38 cellular contexts compared by ENCODE assay signal in genomic region chr6:151835396-151835795, GRCh38. TPM values are rescaled to one million over a fixed set of nuclear protein-coding genes. Genes with fewer than 3 reads are reported as not detected.
"Had no signal": no experiment of that assay in that cellular context is flagged by ENCODE, and none has a peak within 500 bp of the region (broad histone marks: within the 10 kb centered on the region; RNA-seq: fewer than 3 reads in every experiment).

No MANE protein-coding gene starts in this region.

- H3K36me3 ChIP-seq: ascending aorta, cardiac muscle cell had no signal

- H3K27me3 ChIP-seq: ascending aorta, cardiac muscle cell had no signal

- H3K9me3 ChIP-seq: ascending aorta had no signal

- H3K27ac Mint-ChIP-seq: activated B cell treated with CpG ODN at 0.5 μM for 24 hours; activated CD4-positive, alpha-beta memory T cell treated with anti-CD3 and anti-CD28 coated beads for 36 hours; activated CD4-positive, alpha-beta T cell treated with anti-CD3 and anti-CD28 coated beads, Interleukin-2, amount 10 ng/mL, durations not matched to agents 7 days and 5 days; activated CD8-positive, alpha-beta T cell treated with anti-CD3 and anti-CD28 coated beads for 36 hours; activated naive CD4-positive, alpha-beta T cell treated with anti-CD3 and anti-CD28 coated beads for 36 hours; activated naive CD4-positive, alpha-beta T cell treated with anti-CD3 and anti-CD28 coated beads, Interleukin-2, amount 50 U/mL, for 24 hours; activated naive CD8-positive, alpha-beta T cell; activated naive CD8-positive, alpha-beta T cell treated with anti-CD3 and anti-CD28 coated beads, Interleukin-2, amount 10 ng/mL, durations not matched to agents 7 days and 5 days; activated naive CD8-positive, alpha-beta T cell treated with anti-CD3 and anti-CD28 coated beads, Interleukin-2, amount 50 U/mL, for 24 hours; activated T-cell treated with anti-CD3 and anti-CD28 coated beads, Interleukin-2, amount 50 U/mL, for 72 hours; activated T-helper 1 cell treated with anti-CD3 and anti-CD28 coated beads, Interleukin-12 subunit alpha, Interleukin-12 subunit beta, Interleukin-2, Interleukin-4 antibody, amounts not matched to agents 30 ng/mL and 10 ng/mL and 1 ng/mL, durations not matched to agents 14 hours and 24 hours and 36 hours; activated T-helper 17 cell treated with anti-CD3 and anti-CD28 coated beads, Interleukin-2, amount 50 U/mL, for 72 hours; brain; T-helper 1 cell treated with Interleukin-12 subunit alpha and Interleukin-12 subunit beta and Interleukin-4 antibody, amounts not matched to agents 30 μg/mL and 1 μg/mL, for 36 hours; T-helper 2 cell treated with Interferon-gamma antibody and Interleukin-4, amounts not matched to agents 5 μg/mL and 100 μg/mL, for 36 hours had no signal

- H3K4me3 ChIP-seq: ascending aorta, cardiac muscle cell had no signal

- H3K27ac ChIP-seq: ascending aorta, cardiac muscle cell, VCaP had no signal

- H3K36me3 Mint-ChIP-seq: activated CD4-positive, alpha-beta memory T cell treated with anti-CD3 and anti-CD28 coated beads for 36 hours; activated naive CD8-positive, alpha-beta T cell; activated naive CD8-positive, alpha-beta T cell treated with anti-CD3 and anti-CD28 coated beads, Interleukin-2, amount 10 ng/mL, durations not matched to agents 7 days and 5 days; brain had no signal

- ATAC-seq: activated CD8-positive, alpha-beta T cell treated with anti-CD3 and anti-CD28 coated beads for 36 hours; activated naive CD8-positive, alpha-beta T cell treated with anti-CD3 and anti-CD28 coated beads, Interleukin-2, amount 50 U/mL, for 24 hours; activated T-cell treated with anti-CD3 and anti-CD28 coated beads, Interleukin-2, amount 50 U/mL, for 4 hours; activated T-helper 17 cell treated with anti-CD3 and anti-CD28 coated beads, Interleukin-2, amount 50 U/mL, for 72 hours had no signal

- DNase-seq: activated B cell treated with CpG ODN at 0.5 μM for 24 hours; activated CD4-positive, alpha-beta memory T cell treated with anti-CD3 and anti-CD28 coated beads for 36 hours; activated CD4-positive, alpha-beta T cell treated with anti-CD3 and anti-CD28 coated beads for 48 hours; activated CD4-positive, alpha-beta T cell treated with anti-CD3 and anti-CD28 coated beads, Interleukin-2, amount 10 ng/mL, durations not matched to agents 7 days and 5 days; activated CD4-positive, CD25-positive, alpha-beta regulatory T cell treated with anti-CD3 and anti-CD28 coated beads, Interleukin-2, amount 50 U/mL, for 72 hours; activated CD8-positive, alpha-beta memory T cell treated with anti-CD3 and anti-CD28 coated beads, Interleukin-2, amount 50 U/mL, for 4 hours; activated CD8-positive, alpha-beta T cell treated with anti-CD3 and anti-CD28 coated beads for 36 hours; activated effector memory CD4-positive, alpha-beta T cell treated with anti-CD3 and anti-CD28 coated beads, Interleukin-2, amount 50 U/mL, for 16 hours; activated gamma-delta T cell treated with Interleukin-2 at 50 U/mL for 16 hours; activated naive CD4-positive, alpha-beta T cell; activated naive CD4-positive, alpha-beta T cell treated with anti-CD3 and anti-CD28 coated beads for 36 hours; activated naive CD8-positive, alpha-beta T cell treated with anti-CD3 and anti-CD28 coated beads, Interleukin-2, amount 10 ng/mL, durations not matched to agents 7 days and 5 days; activated naive CD8-positive, alpha-beta T cell treated with anti-CD3 and anti-CD28 coated beads, Interleukin-2, amount 50 U/mL, for 24 hours; activated T-cell treated with anti-CD3 and anti-CD28 coated beads for 4 hours; activated T-cell treated with anti-CD3 and anti-CD28 coated beads, Interleukin-2, amount 50 U/mL, for 1 hour; activated T-cell treated with anti-CD3 and anti-CD28 coated beads, Interleukin-2, amount 50 U/mL, for 4 hours; activated T-cell treated with anti-CD3 and anti-CD28 coated beads, Interleukin-2, amount 50 U/mL, for 72 hours; amygdala; anterior cingulate cortex; cerebellar nuclear complex; SW 1271; T-helper 1 cell; T-helper 2 cell; T-helper 9 cell had no signal

- H3K9me3 Mint-ChIP-seq: activated B cell treated with CpG ODN at 0.5 μM for 24 hours; activated CD4-positive, alpha-beta memory T cell treated with anti-CD3 and anti-CD28 coated beads for 36 hours; activated CD4-positive, alpha-beta T cell treated with anti-CD3 and anti-CD28 coated beads, Interleukin-2, amount 10 ng/mL, durations not matched to agents 7 days and 5 days; activated CD8-positive, alpha-beta T cell treated with anti-CD3 and anti-CD28 coated beads for 36 hours; activated naive CD4-positive, alpha-beta T cell treated with anti-CD3 and anti-CD28 coated beads for 36 hours; activated naive CD4-positive, alpha-beta T cell treated with anti-CD3 and anti-CD28 coated beads, Interleukin-2, amount 50 U/mL, for 24 hours; activated naive CD8-positive, alpha-beta T cell treated with anti-CD3 and anti-CD28 coated beads, Interleukin-2, amount 10 ng/mL, durations not matched to agents 7 days and 5 days; activated naive CD8-positive, alpha-beta T cell treated with anti-CD3 and anti-CD28 coated beads, Interleukin-2, amount 50 U/mL, for 24 hours; activated T-cell treated with anti-CD3 and anti-CD28 coated beads, Interleukin-2, amount 50 U/mL, for 4 hours; activated T-cell treated with anti-CD3 and anti-CD28 coated beads, Interleukin-2, amount 50 U/mL, for 72 hours; activated T-helper 1 cell treated with anti-CD3 and anti-CD28 coated beads, Interleukin-12 subunit alpha, Interleukin-12 subunit beta, Interleukin-2, Interleukin-4 antibody, amounts not matched to agents 30 ng/mL and 10 ng/mL and 1 ng/mL, durations not matched to agents 14 hours and 24 hours and 36 hours; activated T-helper 17 cell treated with anti-CD3 and anti-CD28 coated beads, Interleukin-2, amount 50 U/mL, for 72 hours; brain; central memory CD8-positive, alpha-beta T cell; T-helper 1 cell treated with Interleukin-12 subunit alpha and Interleukin-12 subunit beta and Interleukin-4 antibody, amounts not matched to agents 30 μg/mL and 1 μg/mL, for 36 hours; T-helper 2 cell treated with Interferon-gamma antibody and Interleukin-4, amounts not matched to agents 5 μg/mL and 100 μg/mL, for 36 hours had no signal

- H3K4me1 ChIP-seq: ascending aorta had no signal

- H3K27me3 Mint-ChIP-seq: activated B cell treated with CpG ODN at 0.5 μM for 24 hours; activated CD4-positive, alpha-beta T cell treated with anti-CD3 and anti-CD28 coated beads, Interleukin-2, amount 10 ng/mL, durations not matched to agents 7 days and 5 days; activated naive CD4-positive, alpha-beta T cell treated with anti-CD3 and anti-CD28 coated beads, Interleukin-2, amount 50 U/mL, for 24 hours; activated naive CD8-positive, alpha-beta T cell treated with anti-CD3 and anti-CD28 coated beads, Interleukin-2, amount 10 ng/mL, durations not matched to agents 7 days and 5 days; activated naive CD8-positive, alpha-beta T cell treated with anti-CD3 and anti-CD28 coated beads, Interleukin-2, amount 50 U/mL, for 24 hours had no signal

- H3K4me1 Mint-ChIP-seq: activated B cell treated with CpG ODN at 0.5 μM for 24 hours; activated CD4-positive, alpha-beta T cell treated with anti-CD3 and anti-CD28 coated beads, Interleukin-2, amount 10 ng/mL, durations not matched to agents 7 days and 5 days; activated naive CD4-positive, alpha-beta T cell treated with anti-CD3 and anti-CD28 coated beads, Interleukin-2, amount 50 U/mL, for 24 hours; activated naive CD8-positive, alpha-beta T cell treated with anti-CD3 and anti-CD28 coated beads, Interleukin-2, amount 10 ng/mL, durations not matched to agents 7 days and 5 days; activated naive CD8-positive, alpha-beta T cell treated with anti-CD3 and anti-CD28 coated beads, Interleukin-2, amount 50 U/mL, for 24 hours; activated T-helper 17 cell treated with anti-CD3 and anti-CD28 coated beads, Interleukin-2, amount 50 U/mL, for 72 hours; brain; central memory CD8-positive, alpha-beta T cell had no signal

- H3K4me3 Mint-ChIP-seq: activated B cell treated with CpG ODN at 0.5 μM for 24 hours; activated CD4-positive, alpha-beta memory T cell treated with anti-CD3 and anti-CD28 coated beads for 36 hours; activated CD4-positive, alpha-beta T cell treated with anti-CD3 and anti-CD28 coated beads, Interleukin-2, amount 10 ng/mL, durations not matched to agents 7 days and 5 days; activated CD8-positive, alpha-beta T cell treated with anti-CD3 and anti-CD28 coated beads for 36 hours; activated naive CD4-positive, alpha-beta T cell treated with anti-CD3 and anti-CD28 coated beads for 36 hours; activated naive CD4-positive, alpha-beta T cell treated with anti-CD3 and anti-CD28 coated beads, Interleukin-2, amount 50 U/mL, for 24 hours; activated naive CD8-positive, alpha-beta T cell; activated naive CD8-positive, alpha-beta T cell treated with anti-CD3 and anti-CD28 coated beads, Interleukin-2, amount 10 ng/mL, durations not matched to agents 7 days and 5 days; activated naive CD8-positive, alpha-beta T cell treated with anti-CD3 and anti-CD28 coated beads, Interleukin-2, amount 50 U/mL, for 24 hours; activated T-cell treated with anti-CD3 and anti-CD28 coated beads, Interleukin-2, amount 50 U/mL, for 4 hours; activated T-cell treated with anti-CD3 and anti-CD28 coated beads, Interleukin-2, amount 50 U/mL, for 72 hours; activated T-helper 1 cell treated with anti-CD3 and anti-CD28 coated beads, Interleukin-12 subunit alpha, Interleukin-12 subunit beta, Interleukin-2, Interleukin-4 antibody, amounts not matched to agents 30 ng/mL and 10 ng/mL and 1 ng/mL, durations not matched to agents 14 hours and 24 hours and 36 hours; activated T-helper 17 cell treated with anti-CD3 and anti-CD28 coated beads, Interleukin-2, amount 50 U/mL, for 72 hours; brain; central memory CD8-positive, alpha-beta T cell; T-helper 1 cell treated with Interleukin-12 subunit alpha and Interleukin-12 subunit beta and Interleukin-4 antibody, amounts not matched to agents 30 μg/mL and 1 μg/mL, for 36 hours; T-helper 2 cell treated with Interferon-gamma antibody and Interleukin-4, amounts not matched to agents 5 μg/mL and 100 μg/mL, for 36 hours had no signal

- FAIRE-seq: bronchial epithelial cell, TTC549 had no signal

RNA-seq across cellular contexts. Expression of gene ESR1, which starts 27.9 kb away (rescaled TPM):
- total RNA-seq: chondrocyte had no signal
